Comparison of ENCODE assay signal across 20 cellular contexts in the genomic region with DNA sequence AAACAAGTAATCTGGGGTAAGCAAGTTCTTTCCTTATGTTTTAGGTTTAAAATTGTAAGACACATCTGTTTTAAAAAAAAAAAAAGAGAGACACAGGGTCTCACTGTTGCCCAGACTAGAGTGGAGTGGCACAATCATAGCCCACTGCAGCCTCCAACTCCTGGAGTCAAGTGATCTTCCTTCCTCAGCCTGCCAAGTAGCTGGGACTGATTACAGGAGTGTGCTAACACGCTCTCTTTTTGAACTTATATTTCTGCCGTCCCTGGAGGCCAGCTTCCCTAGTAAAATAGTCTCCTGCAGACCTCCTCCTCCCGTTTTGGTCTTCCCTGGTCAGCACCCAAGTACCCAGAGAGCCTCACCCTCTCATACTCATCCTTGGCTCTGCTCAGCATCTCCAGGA.
"Had no signal": no experiment of that assay in that cellular context is flagged by ENCODE, and none has a peak within 500 bp of the region (broad histone marks: within the 10 kb centered on the region; RNA-seq: fewer than 3 reads in every experiment).

No MANE protein-coding gene starts in this region.

- H3K9me3 Mint-ChIP-seq: activated CD4-positive, alpha-beta T cell treated with anti-CD3 and anti-CD28 coated beads, Interleukin-2, amount 10 ng/mL, durations not matched to agents 24 days and 14 days; activated naive CD4-positive, alpha-beta T cell treated with anti-CD3 and anti-CD28 coated beads, Interleukin-2, amount 50 U/mL, for 24 hours; mesothelial cell of epicardium; stimulated activated naive CD8-positive, alpha-beta T cell treated with anti-CD3 and anti-CD28 coated beads, Interleukin-15, Interleukin-2, amounts not matched to agents 100 ng/mL and 50 ng/mL, for 24 hours had no signal

- ATAC-seq: left colon had no signal

- DNase-seq: activated CD4-positive, alpha-beta T cell treated with anti-CD3 and anti-CD28 coated beads, Interleukin-2, amount 10 ng/mL, durations not matched to agents 24 days and 14 days; activated CD8-positive, alpha-beta memory T cell treated with anti-CD3 and anti-CD28 coated beads, Interleukin-2, amount 50 U/mL, for 4 hours; activated effector memory CD4-positive, alpha-beta T cell treated with Interleukin-2 at 50 U/mL for 16 hours; activated T-cell treated with anti-CD3 and anti-CD28 coated beads, Interleukin-2, amount 50 U/mL, for 48 hours; amniotic stem cell; caudate nucleus; colonic mucosa; erythroblast; hippocampal formation; left colon; occipital lobe; posterior cingulate gyrus; retina; trophoblast cell had no signal

- H3K4me3 Mint-ChIP-seq: activated CD4-positive, alpha-beta T cell treated with anti-CD3 and anti-CD28 coated beads, Interleukin-2, amount 10 ng/mL, durations not matched to agents 24 days and 14 days; activated naive CD4-positive, alpha-beta T cell treated with anti-CD3 and anti-CD28 coated beads, Interleukin-2, amount 50 U/mL, for 24 hours; mesothelial cell of epicardium; stimulated activated naive CD8-positive, alpha-beta T cell treated with anti-CD3 and anti-CD28 coated beads, Interleukin-15, Interleukin-2, amounts not matched to agents 100 ng/mL and 50 ng/mL, for 24 hours had no signal

- H3K4me3 ChIP-seq: colonic mucosa, lung, SK-N-MC, vagina had no signal

- H3K27ac ChIP-seq: colonic mucosa, SK-N-MC, vagina had no signal

- H3K4me1 Mint-ChIP-seq: activated CD4-positive, alpha-beta T cell treated with anti-CD3 and anti-CD28 coated beads, Interleukin-2, amount 10 ng/mL, durations not matched to agents 24 days and 14 days; activated naive CD4-positive, alpha-beta T cell treated with anti-CD3 and anti-CD28 coated beads, Interleukin-2, amount 50 U/mL, for 24 hours; mesothelial cell of epicardium had no signal

- H3K27me3 ChIP-seq: colonic mucosa, vagina had no signal

- H3K4me1 ChIP-seq: colonic mucosa, vagina had no signal

- H3K9me3 ChIP-seq: colonic mucosa, vagina had no signal

- H3K36me3 ChIP-seq: colonic mucosa had no signal

- H3K27ac Mint-ChIP-seq: activated CD4-positive, alpha-beta T cell treated with anti-CD3 and anti-CD28 coated beads, Interleukin-2, amount 10 ng/mL, durations not matched to agents 24 days and 14 days; mesothelial cell of epicardium; stimulated activated naive CD8-positive, alpha-beta T cell treated with anti-CD3 and anti-CD28 coated beads, Interleukin-15, Interleukin-2, amounts not matched to agents 100 ng/mL and 50 ng/mL, for 24 hours had no signal

- H3K27me3 Mint-ChIP-seq: activated CD4-positive, alpha-beta T cell treated with anti-CD3 and anti-CD28 coated beads, Interleukin-2, amount 10 ng/mL, durations not matched to agents 24 days and 14 days; activated naive CD4-positive, alpha-beta T cell treated with anti-CD3 and anti-CD28 coated beads, Interleukin-2, amount 50 U/mL, for 24 hours; stimulated activated naive CD8-positive, alpha-beta T cell treated with anti-CD3 and anti-CD28 coated beads, Interleukin-15, Interleukin-2, amounts not matched to agents 100 ng/mL and 50 ng/mL, for 24 hours had no signal
